In genomic region chr10:86688398-86688921, GRCh38 we compare ENCODE assay signal across 8 cellular contexts. TPM values are rescaled to one million over a fixed set of nuclear protein-coding genes. Genes with fewer than 3 reads are reported as not detected.
DNase-seq lines count a peak whose midpoint lies in the region; ATAC-seq and TF ChIP-seq lines count a peak whose summit lies in the region.

No MANE protein-coding gene starts in this region.

- TF ChIP-seq CTCF in gastrocnemius medialis (IDR thresholded peaks at IDR 0.05 in 4 of 5, conservative IDR thresholded peaks at IDR 0.05 in 1 of 5), result peak; percentile 81 to 91 (median 86)

- peaks cover 0 to 6% of the 10 kb centered on the region in 2 donors for H3K27me3 Mint-ChIP-seq in T-cell

- peak overlapping the region; percentile 2 to 99 (median 60) for H3K27ac ChIP-seq in gastrocnemius medialis

- CTCF ChIA-PET in T-cell (lab: Charles Lee), result interaction anchor here in 1 of 2 donors (0.9 to 1.5 kb wide), 3 partner anchors 17 to 212 kb away, joined by 3 to 5 read pairs (median 4); no protein-coding TSS in a partner anchor

- in situ Hi-C loops in G401 (cut with HindIII; ENCODE audit: low sequenced_read_pairs), result no loop called here
- in situ Hi-C loops in gastrocnemius medialis (cut with MboI; ENCODE audit: low sequenced_read_pairs in 4 of 4), result no loop called here

- H3K4me1 ChIP-seq in gastrocnemius medialis, result peaks cover 65 to 78% of the 10 kb centered on the region in 2 donors

- POLR2A ChIA-PET in T-cell (lab: Charles Lee), result no interaction called here

- no peaks in the 10 kb centered on the region for H3K9me3 Mint-ChIP-seq in T-cell

- peak overlapping the region in 1 of 3 donors; percentile 13 for H3K4me3 Mint-ChIP-seq in T-cell

- H3K4me1 Mint-ChIP-seq in T-cell, result peaks cover 5 to 12% (median 7%) of the 10 kb centered on the region in 3 donors

- no peaks in the 10 kb centered on the region for H3K9me3 ChIP-seq in gastrocnemius medialis

- intact Hi-C loops in gastrocnemius medialis (cut with DNase I; ENCODE audit: low total_unique reads), result loop anchor here (1.0 to 5.0 kb wide), 2 partner anchors 211 to 279 kb away; partner anchors contain the start of gene ADIRF

- no peak overlapping the region for H3K4me3 ChIP-seq in gastrocnemius medialis

- DNase-seq in G401 (ENCODE audit: low spot score) (peak; percentile 75), KG1 (lab: John Stamatoyannopoulos, UW) (peak; percentile 51), T-cell (peak in 29 of 34 experiments; percentile 16 to 50 (median 32)), anterior cingulate cortex (lab: John Stamatoyannopoulos, UW) (peak in 43 of 58 donors; percentile 11 to 63 (median 32)), hepatic stellate cell (ENCODE audit: low spot score) (peak; percentile 83), gastrocnemius medialis (peak; percentile 46 to 70), middle frontal gyrus (ENCODE audit: extremely low spot score, low spot score) (no peak)

- ATAC-seq in GM21723 (IDR thresholded peaks at IDR 0.05; ENCODE audit: unreplicated experiment), result peak; percentile 80
- ATAC-seq in T-cell (replicated peaks in 1 of 4), result peak; percentile 74 to 85 (median 80)
- ATAC-seq in gastrocnemius medialis, result peak; percentile 43 to 52

- no peaks in the 10 kb centered on the region for H3K36me3 Mint-ChIP-seq in T-cell

- H3K27ac Mint-ChIP-seq in T-cell, result no peak overlapping the region

- H3K36me3 ChIP-seq in gastrocnemius medialis, result peaks cover 0 to 25% of the 10 kb centered on the region in 2 donors

- H3K27me3 ChIP-seq in gastrocnemius medialis, result no peaks in the 10 kb centered on the region

- no peak for TF ChIP-seq POLR2A in gastrocnemius medialis (IDR thresholded peaks at IDR 0.05)

RNA-seq across cellular contexts. Expression of gene LDB3, which starts 20.1 kb away (rescaled TPM):
- total RNA-seq in G401 (2014; rRNA removed; shearing (Covaris generic)), result 0.37 and 0.78 TPM in 2 replicates
- under 1 TPM in 3 of 5 donors, not detected in 2; 0.07 to 0.16 (median 0.12) TPM for total RNA-seq in T-cell
- 100 to 1,000 TPM; 164 to 305 (median 227) TPM for total RNA-seq in gastrocnemius medialis

RNA-seq across cellular contexts. Expression of gene OPN4, which starts 34.1 kb away (rescaled TPM):
- not detected in 2 replicates for total RNA-seq in G401 (2014; rRNA removed; shearing (Covaris generic))
- total RNA-seq in T-cell (not detected), gastrocnemius medialis (1 to 10 TPM in 1 of 4 donors, under 1 TPM in 2, not detected in 1; 0.13 to 4.2 (median 0.92) TPM)

Comparison
In these comparisons a context has a peak if more than half of its experiments do, and no peak if none do; other contexts are left out.
1. RNA of gene LDB3, which starts 20.1 kb away (total RNA-seq): 164 to 305 TPM in gastrocnemius medialis; 0.37 to 0.78 TPM in G401 and 0.07 to 0.16 TPM in T-cell; every median in the first group is over 10 times any median in the second.
2. Peak in every context shown above with its lines, with median percentiles within 50 percentile points of each other: ATAC-seq.